ENCODE assay signal across 8 cellular contexts in the genomic region with DNA sequence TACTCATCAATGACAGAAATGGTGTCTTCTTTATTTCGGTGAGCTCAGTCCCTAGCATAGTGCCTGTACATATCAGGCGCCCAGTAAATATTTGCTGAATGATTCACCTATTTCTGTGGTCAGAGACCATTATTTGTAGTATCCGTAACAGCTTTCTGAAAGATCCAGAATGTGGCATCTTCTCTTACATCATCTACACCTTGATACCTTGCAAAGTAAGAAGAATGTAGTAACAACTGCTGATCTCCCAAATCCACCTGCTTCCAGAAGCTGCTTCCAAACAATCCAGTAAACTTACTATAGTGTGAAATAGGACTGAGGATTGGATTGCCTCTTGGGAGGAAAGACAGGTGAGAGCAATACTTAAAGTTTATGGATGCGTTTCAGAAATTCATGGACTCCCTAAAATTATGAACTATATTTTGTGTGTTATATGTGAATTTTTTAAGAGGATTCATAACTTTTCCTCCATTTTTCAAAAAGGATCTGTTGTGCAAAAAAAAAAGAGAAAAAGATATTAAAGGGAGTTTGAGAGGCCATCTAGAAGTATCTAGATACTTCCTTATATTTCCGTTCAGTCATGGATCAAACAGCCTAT. TPM values are rescaled to one million over a fixed set of nuclear protein-coding genes. Genes with fewer than 3 reads are reported as not detected.
DNase-seq lines count a peak whose midpoint lies in the region; ATAC-seq and TF ChIP-seq lines count a peak whose summit lies in the region.

No MANE protein-coding gene starts in this region.

- ATAC-seq in naive thymus-derived CD8-positive, alpha-beta T cell, result no peak

- WGBS in lower leg skin, 2 donors, result 85 to 90% methylated on average over 5 of the region's 5 CpGs

- H3K27ac Mint-ChIP-seq in Calu3 (ENCODE audit: unreplicated experiment), result peak overlapping the region; percentile 98
- peak overlapping the region; percentile 95 to 99 (median 98) for H3K27ac Mint-ChIP-seq in naive thymus-derived CD8-positive, alpha-beta T cell

- CTCF ChIA-PET in Calu3 (lab: Charles Lee), result interaction anchor here (0.7 to 1.4 kb wide), 6 partner anchors 13 to 179 kb away, joined by 3 to 10 read pairs (median 4); no protein-coding TSS in a partner anchor

- no peaks in the 10 kb centered on the region for H3K9me3 Mint-ChIP-seq in Calu3 (ENCODE audit: low read depth, unreplicated experiment)
- no peaks in the 10 kb centered on the region for H3K9me3 Mint-ChIP-seq in naive thymus-derived CD8-positive, alpha-beta T cell

- H3K4me1 Mint-ChIP-seq in Calu3 (ENCODE audit: low read depth, unreplicated experiment), result peaks cover 19% of the 10 kb centered on the region
- H3K4me1 Mint-ChIP-seq in naive thymus-derived CD8-positive, alpha-beta T cell, result peaks cover 16 to 36% (median 32%) of the 10 kb centered on the region in 4 donors

- H3K4me3 ChIP-seq in MG63, result peak overlapping the region; percentile 95
- H3K4me3 ChIP-seq in cardiac fibroblast (replicated peaks in 1 of 2; ENCODE audit: low read depth in 2 of 2, low read length in 2 of 2), result peak overlapping the region; percentile 43 to 50
- no peak overlapping the region for H3K4me3 ChIP-seq in lower leg skin (ENCODE audit: low read depth, poor library complexity, severe bottlenecking)

- H3K9me3 ChIP-seq in MG63, result no peaks in the 10 kb centered on the region

- H3K27me3 ChIP-seq in MG63, result no peaks in the 10 kb centered on the region

- BruUV-seq in Calu3 (replicated peaks; lab: Mats Ljungman, UMichigan), result no TSS peak

- TF ChIP-seq CTCF in Calu3 (IDR thresholded peaks at IDR 0.05; ENCODE audit: unreplicated experiment), result no peak
- no peak for TF ChIP-seq CTCF in cardiac fibroblast (IDR thresholded peaks at IDR 0.05; ENCODE audit: low read depth, low read length)
- no peak for TF ChIP-seq CTCF in lower leg skin (IDR thresholded peaks at IDR 0.05)

- no peak for TF ChIP-seq POLR2A in lower leg skin (IDR thresholded peaks at IDR 0.05)

- H3K27me3 Mint-ChIP-seq in Calu3 (ENCODE audit: unreplicated experiment), result no peaks in the 10 kb centered on the region
- no peaks in the 10 kb centered on the region for H3K27me3 Mint-ChIP-seq in naive thymus-derived CD8-positive, alpha-beta T cell

- H3K36me3 Mint-ChIP-seq in Calu3 (ENCODE audit: insufficient read depth, unreplicated experiment), result peaks cover 27% of the 10 kb centered on the region
- H3K36me3 Mint-ChIP-seq in naive thymus-derived CD8-positive, alpha-beta T cell, result peaks cover 0 to 9% (median 0%) of the 10 kb centered on the region in 3 donors

- peak overlapping the region; percentile 99 for H3K4me3 Mint-ChIP-seq in Calu3 (ENCODE audit: low read depth, unreplicated experiment)
- H3K4me3 Mint-ChIP-seq in naive thymus-derived CD8-positive, alpha-beta T cell, result peak overlapping the region; percentile 96 to 99 (median 97)

- no peak for DNase-seq in Calu3
- DNase-seq in MG63, result no peak
- DNase-seq in cardiac fibroblast (ENCODE audit: low read depth in 2 of 2), result peak; percentile 27 to 79
- no peak for DNase-seq in naive thymus-derived CD8-positive, alpha-beta T cell
- no peak for DNase-seq in NCI-H1436 (lab: John Stamatoyannopoulos, UW)
- no peak for DNase-seq in lower leg skin (ENCODE audit: low spot score in 2 of 2)
- DNase-seq in NCI-H1092 treated with DMSO at 0.1 percent for 48 hours (lab: John Stamatoyannopoulos, UW), result no peak
- no peak for DNase-seq in stimulated activated CD8-positive, alpha-beta memory T cell treated with anti-CD3 and anti-CD28 coated beads, Interleukin-4, amount 100 ng/mL, for 48 hours

- POLR2A ChIA-PET in naive thymus-derived CD8-positive, alpha-beta T cell (lab: Charles Lee), result interaction anchor here (0.9 to 2.2 kb wide), 9 partner anchors 16 to 467 kb away, joined by 3 to 21 read pairs (median 6); a partner anchor contains a TSS

- intact Hi-C loops in Calu3 (cut with micrococcal nuclease; ENCODE audit: unreplicated experiment) (no loop called here), lower leg skin (cut with DNase I; ENCODE audit: low total_unique reads) (no loop called here)

- peaks cover 3% of the 10 kb centered on the region; the same call in 1 of the 2 replicates for H3K36me3 ChIP-seq in MG63

RNA-seq across cellular contexts. Expression of a gene that starts 0.9 kb away (rescaled TPM):
- total RNA-seq in Calu3 (2022), result 42.4 and 42.8 TPM in 2 replicates
- total RNA-seq in MG63 (2014; rRNA removed; shearing (Covaris generic); ENCODE audit: low replicate concordance), result 3.6 and 8.8 TPM in 2 replicates
- total RNA-seq in naive thymus-derived CD8-positive, alpha-beta T cell, result 10 to 100 TPM; 56.6 to 62.2 TPM
- 10 to 100 TPM in 1 of 3 donors, 1 to 10 TPM in 2; 7.6 to 11.2 (median 9.9) TPM for polyA plus RNA-seq in naive thymus-derived CD8-positive, alpha-beta T cell
- 10 to 100 TPM; 15.1 to 21.4 (median 20.0) TPM for total RNA-seq in lower leg skin

Comparison
In these comparisons a context has a peak if more than half of its experiments do, and no peak if none do; other contexts are left out.
1. DNase-seq: peak in cardiac fibroblast (2 of 2); none in Calu3 (single experiment), MG63 (single experiment), naive thymus-derived CD8-positive, alpha-beta T cell (0 of 10), NCI-H1436 (single experiment), lower leg skin (0 of 2), NCI-H1092 treated with DMSO at 0.1 percent for 48 hours (single experiment) and stimulated activated CD8-positive, alpha-beta memory T cell treated with anti-CD3 and anti-CD28 coated beads, Interleukin-4, amount 100 ng/mL, for 48 hours (single experiment).